In genomic region chr7:100864263-100864845, GRCh38 we compare ENCODE assay signal across 20 cellular contexts.
"Had no signal": no experiment of that assay in that cellular context is flagged by ENCODE, and none has a peak within 500 bp of the region (broad histone marks: within the 10 kb centered on the region; RNA-seq: fewer than 3 reads in every experiment).

No MANE protein-coding gene starts in this region.

- DNase-seq: activated CD4-positive, alpha-beta T cell treated with anti-CD3 and anti-CD28 coated beads, Interleukin-2, amount 50 U/mL, for 48 hours; activated gamma-delta T cell; activated naive CD8-positive, alpha-beta T cell treated with anti-CD3 and anti-CD28 coated beads for 36 hours; activated T-cell treated with anti-CD3 and anti-CD28 coated beads, Interleukin-2, amount 50 U/mL, for 1 hour; endodermal cell; foreskin fibroblast; naive B cell; stimulated activated CD4-positive, alpha-beta T cell treated with anti-CD3 and anti-CD28 coated beads, Interleukin-4, amount 100 ng/mL, for 1 hour; T1000; testis had no signal

- H3K4me3 Mint-ChIP-seq: activated naive CD8-positive, alpha-beta T cell treated with anti-CD3 and anti-CD28 coated beads for 36 hours; endodermal cell; memory B cell had no signal

- H3K9me3 ChIP-seq: mucosa of descending colon, stomach, testis had no signal

- H3K4me2 ChIP-seq: hepatocyte, smooth muscle cell had no signal

- H3K27ac Mint-ChIP-seq: activated naive CD8-positive, alpha-beta T cell treated with anti-CD3 and anti-CD28 coated beads for 36 hours; endodermal cell; memory B cell; type B pancreatic cell had no signal

- H3K27ac ChIP-seq: hepatocyte, parathyroid adenoma, testis had no signal

- H3K4me3 ChIP-seq: hepatocyte, mucosa of descending colon, smooth muscle cell, stomach, testis had no signal

- H3K27me3 Mint-ChIP-seq: activated naive CD8-positive, alpha-beta T cell treated with anti-CD3 and anti-CD28 coated beads for 36 hours; brain; memory B cell; naive B cell; type B pancreatic cell had no signal

- H3K9me3 Mint-ChIP-seq: activated naive CD8-positive, alpha-beta T cell treated with anti-CD3 and anti-CD28 coated beads for 36 hours; brain; endodermal cell; memory B cell; naive B cell; type B pancreatic cell had no signal

- H3K27me3 ChIP-seq: hepatocyte, stomach, testis had no signal

- H2AFZ ChIP-seq: hepatocyte, parathyroid adenoma had no signal

- ATAC-seq: activated CD4-positive, CD25-positive, alpha-beta regulatory T cell treated with anti-CD3 and anti-CD28 coated beads, Interleukin-2, amount 50 U/mL, for 24 hours; mucosa of descending colon; sciatic nerve had no signal

- H3K9ac ChIP-seq: parathyroid adenoma had no signal
